Comparison of ENCODE assay signal across 9 cellular contexts in the genomic region with DNA sequence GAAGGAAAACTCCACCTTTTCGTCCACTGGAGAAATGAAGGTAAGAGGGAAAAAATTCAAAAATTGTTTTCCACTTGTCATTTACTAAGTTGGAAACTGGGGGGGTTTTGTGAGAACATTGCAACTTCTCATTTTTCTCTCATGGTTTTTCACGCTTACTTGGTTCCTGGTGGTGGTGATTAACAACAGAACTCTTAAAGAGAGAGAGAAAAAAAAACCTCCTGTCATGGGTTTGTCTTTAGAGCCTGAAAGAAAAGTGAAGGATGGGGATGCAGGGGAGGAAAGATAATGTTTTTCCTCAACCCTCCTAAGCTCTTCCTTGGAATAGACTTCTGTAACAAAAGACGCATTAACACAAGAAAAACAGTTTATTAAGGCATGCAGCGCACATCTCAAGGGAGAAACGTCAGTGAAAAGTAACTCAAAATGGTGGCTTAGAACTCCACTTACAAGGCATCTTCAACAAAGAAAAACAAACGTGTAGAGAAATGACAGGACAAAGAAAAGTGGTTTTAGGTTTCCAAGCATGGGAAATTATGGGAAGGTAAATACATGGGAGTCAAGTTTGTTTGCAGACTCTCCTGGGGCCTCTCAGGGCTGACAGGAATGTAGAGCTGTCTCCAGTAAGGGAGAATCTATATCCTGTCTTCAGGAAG.
DNase-seq lines count a peak whose midpoint lies in the region; ATAC-seq, FAIRE-seq and TF ChIP-seq lines count a peak whose summit lies in the region.
"Had no signal": no experiment of that assay in that cellular context is flagged by ENCODE, and none has a peak within 500 bp of the region (broad histone marks: within the 10 kb centered on the region; RNA-seq: fewer than 3 reads in every experiment).

No MANE protein-coding gene starts in this region.

- DNase-seq in NCI-H69 (lab: John Stamatoyannopoulos, UW) = peak; percentile 77
- no peak for DNase-seq in neural crest cell (ENCODE audit: low read depth, low spot score)
- no peak for DNase-seq in adrenal gland
- no peak for DNase-seq in GM19239 (ENCODE audit: insufficient read length, low spot score)

- peaks cover 15% of the 10 kb centered on the region for H3K36me3 Mint-ChIP-seq in neural crest cell (ENCODE audit: low read depth)

- TF ChIP-seq CTCF in neural crest cell (conservative IDR thresholded peaks at IDR 0.05) = peak; percentile 0
- TF ChIP-seq CTCF in adrenal gland (IDR thresholded peaks at IDR 0.05) = no peak

- peaks cover 28% of the 10 kb centered on the region for H3K4me1 Mint-ChIP-seq in neural crest cell

- intact Hi-C loops in adrenal gland (cut with DNase I) = no loop called here

- peak overlapping the region; percentile 97 for H3K27ac Mint-ChIP-seq in neural crest cell (ENCODE audit: unreplicated experiment)

- no peaks in the 10 kb centered on the region for H3K36me3 ChIP-seq in adrenal gland (replicated peaks in 1 of 2)

- H3K27me3 Mint-ChIP-seq in neural crest cell (ENCODE audit: low read depth) = no peaks in the 10 kb centered on the region

- no peak for FAIRE-seq in GM19239 (lab: Jason Lieb, UNC)

- H3K4me3 Mint-ChIP-seq in neural crest cell = peak overlapping the region; percentile 54

- WGBS in adrenal gland, 4 donors = 64 to 73% (median 66%) methylated on average over 6 of the region's 6 CpGs

- ATAC-seq in GM18873 (IDR thresholded peaks at IDR 0.05; ENCODE audit: low FRiP score, unreplicated experiment) (peak; percentile 9), HG02884 (IDR thresholded peaks at IDR 0.05; ENCODE audit: unreplicated experiment) (peak; percentile 40), SK-N-SH treated with all-trans-retinoic acid at 6 μM for 48 hours (no peak), HG03139 (IDR thresholded peaks at IDR 0.05; ENCODE audit: unreplicated experiment) (no peak)
- ATAC-seq: HCT116 had no signal

- H3K4me3 ChIP-seq in adrenal gland = no peak overlapping the region

- no peak overlapping the region for H3K27ac ChIP-seq in adrenal gland

- TF ChIP-seq POLR2A in adrenal gland (IDR thresholded peaks at IDR 0.05) = no peak

- H3K9me3 ChIP-seq in adrenal gland (replicated peaks in 1 of 3) = no peaks in the 10 kb centered on the region

- no peaks in the 10 kb centered on the region for H3K27me3 ChIP-seq in adrenal gland

- peaks cover 7% of the 10 kb centered on the region for H3K9me3 Mint-ChIP-seq in neural crest cell

- no peaks in the 10 kb centered on the region for H3K4me1 ChIP-seq in adrenal gland (replicated peaks in 1 of 2)

TF ChIP-seq in SK-N-SH treated with all-trans-retinoic acid at 6 μM for 48 hours, 23 proteins besides CTCF, POLR2A, EP300 and RAD21:
- TF ChIP-seq BACH2 (CRISPR knock-in tag; IDR thresholded peaks at IDR 0.05; ENCODE audit: borderline replicate concordance) (no peak), ZFP3 (CRISPR knock-in tag; IDR thresholded peaks at IDR 0.05) (no peak), TCF4 (CRISPR knock-in tag; IDR thresholded peaks at IDR 0.05; ENCODE audit: borderline replicate concordance) (no peak), OSR1 (CRISPR knock-in tag; IDR thresholded peaks at IDR 0.05) (no peak), SNAI2 (CRISPR knock-in tag; IDR thresholded peaks at IDR 0.05) (no peak), ZFP30 (CRISPR knock-in tag; IDR thresholded peaks at IDR 0.05) (no peak)
- TF ChIP-seq, protein P1, sequence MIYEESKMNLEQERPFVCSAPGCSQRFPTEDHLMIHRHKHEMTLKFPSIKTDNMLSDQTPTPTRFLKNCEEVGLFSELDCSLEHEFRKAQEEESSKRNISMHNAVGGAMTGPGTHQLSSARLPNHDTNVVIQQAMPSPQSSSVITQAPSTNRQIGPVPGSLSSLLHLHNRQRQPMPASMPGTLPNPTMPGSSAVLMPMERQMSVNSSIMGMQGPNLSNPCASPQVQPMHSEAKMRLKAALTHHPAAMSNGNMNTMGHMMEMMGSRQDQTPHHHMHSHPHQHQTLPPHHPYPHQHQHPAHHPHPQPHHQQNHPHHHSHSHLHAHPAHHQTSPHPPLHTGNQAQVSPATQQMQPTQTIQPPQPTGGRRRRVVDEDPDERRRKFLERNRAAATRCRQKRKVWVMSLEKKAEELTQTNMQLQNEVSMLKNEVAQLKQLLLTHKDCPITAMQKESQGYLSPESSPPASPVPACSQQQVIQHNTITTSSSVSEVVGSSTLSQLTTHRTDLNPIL (CRISPR knock-in tag; IDR thresholded peaks at IDR 0.05; ENCODE audit: low read depth) = no peak
- TF ChIP-seq, protein P2, sequence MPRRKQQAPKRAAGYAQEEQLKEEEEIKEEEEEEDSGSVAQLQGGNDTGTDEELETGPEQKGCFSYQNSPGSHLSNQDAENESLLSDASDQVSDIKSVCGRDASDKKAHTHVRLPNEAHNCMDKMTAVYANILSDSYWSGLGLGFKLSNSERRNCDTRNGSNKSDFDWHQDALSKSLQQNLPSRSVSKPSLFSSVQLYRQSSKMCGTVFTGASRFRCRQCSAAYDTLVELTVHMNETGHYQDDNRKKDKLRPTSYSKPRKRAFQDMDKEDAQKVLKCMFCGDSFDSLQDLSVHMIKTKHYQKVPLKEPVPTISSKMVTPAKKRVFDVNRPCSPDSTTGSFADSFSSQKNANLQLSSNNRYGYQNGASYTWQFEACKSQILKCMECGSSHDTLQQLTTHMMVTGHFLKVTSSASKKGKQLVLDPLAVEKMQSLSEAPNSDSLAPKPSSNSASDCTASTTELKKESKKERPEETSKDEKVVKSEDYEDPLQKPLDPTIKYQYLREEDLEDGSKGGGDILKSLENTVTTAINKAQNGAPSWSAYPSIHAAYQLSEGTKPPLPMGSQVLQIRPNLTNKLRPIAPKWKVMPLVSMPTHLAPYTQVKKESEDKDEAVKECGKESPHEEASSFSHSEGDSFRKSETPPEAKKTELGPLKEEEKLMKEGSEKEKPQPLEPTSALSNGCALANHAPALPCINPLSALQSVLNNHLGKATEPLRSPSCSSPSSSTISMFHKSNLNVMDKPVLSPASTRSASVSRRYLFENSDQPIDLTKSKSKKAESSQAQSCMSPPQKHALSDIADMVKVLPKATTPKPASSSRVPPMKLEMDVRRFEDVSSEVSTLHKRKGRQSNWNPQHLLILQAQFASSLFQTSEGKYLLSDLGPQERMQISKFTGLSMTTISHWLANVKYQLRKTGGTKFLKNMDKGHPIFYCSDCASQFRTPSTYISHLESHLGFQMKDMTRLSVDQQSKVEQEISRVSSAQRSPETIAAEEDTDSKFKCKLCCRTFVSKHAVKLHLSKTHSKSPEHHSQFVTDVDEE (CRISPR knock-in tag; IDR thresholded peaks at IDR 0.05) = no peak

Comparison
In these comparisons a context has a peak if more than half of its experiments do, and no peak if none do; other contexts are left out.
1. ATAC-seq: peak in GM18873 (single experiment) and HG02884 (single experiment); none in SK-N-SH treated with all-trans-retinoic acid at 6 μM for 48 hours (single experiment) and HG03139 (single experiment).